Comparison of ENCODE assay signal across 20 cellular contexts in genomic region chr1:21857840-21858670, GRCh38. TPM values are rescaled to one million over a fixed set of nuclear protein-coding genes. Genes with fewer than 3 reads are reported as not detected.
DNase-seq lines count a peak whose midpoint lies in the region; ATAC-seq and TF ChIP-seq lines count a peak whose summit lies in the region.
"Had no signal": no experiment of that assay in that cellular context is flagged by ENCODE, and none has a peak within 500 bp of the region (broad histone marks: within the 10 kb centered on the region; RNA-seq: fewer than 3 reads in every experiment).

No MANE protein-coding gene starts in this region.

- no peak overlapping the region for H3K4ac ChIP-seq in mesenchymal stem cell (ENCODE audit: low read depth in 1 of 2, low read length in 2 of 2)

- H3K27me3 ChIP-seq in Caco-2 (replicated peaks; ENCODE audit: control insufficient read depth, insufficient read depth, low read length), result no peaks in the 10 kb centered on the region
- H3K27me3 ChIP-seq in Loucy (ENCODE audit: insufficient read depth, low read length, poor library complexity, severe bottlenecking), result no peaks in the 10 kb centered on the region
- H3K27me3 ChIP-seq in endodermal cell (ENCODE audit: control insufficient read depth, insufficient read depth, low read length, poor library complexity, severe bottlenecking), result no peaks in the 10 kb centered on the region
- H3K27me3 ChIP-seq in mesenchymal stem cell (ENCODE audit: control insufficient read depth in 1 of 2, insufficient read depth in 1 of 2, low read length in 2 of 2), result no peaks in the 10 kb centered on the region
- H3K27me3 ChIP-seq: body of pancreas, dorsolateral prefrontal cortex, hepatocyte, MG63, testis had no signal

- no peak overlapping the region for H2BK5ac ChIP-seq in mesenchymal stem cell (ENCODE audit: low read depth, low read length, poor library complexity, severe bottlenecking)

- H2AFZ ChIP-seq in Loucy (ENCODE audit: low read length), result 0 out of 2 replicates have a peak overlapping the region, but pooled peaks have one; percentile 18
- H2AFZ ChIP-seq in mesenchymal stem cell (ENCODE audit: low read depth, low read length), result no peak overlapping the region
- H2AFZ ChIP-seq: hepatocyte had no signal

- no peak overlapping the region for H3K18ac ChIP-seq in mesenchymal stem cell (ENCODE audit: low read depth in 1 of 2, low read length in 2 of 2)

- peaks cover 23% of the 10 kb centered on the region for H3K79me1 ChIP-seq in mesenchymal stem cell (replicated peaks; ENCODE audit: low read length, poor library complexity, severe bottlenecking)

- H3K4me3 ChIP-seq in Caco-2 (ENCODE audit: low read depth, low read length), result no peak overlapping the region
- no peak overlapping the region for H3K4me3 ChIP-seq in Loucy (ENCODE audit: low read length, poor library complexity, severe bottlenecking)
- no peak overlapping the region for H3K4me3 ChIP-seq in endodermal cell (ENCODE audit: low read length)
- H3K4me3 ChIP-seq in mesenchymal stem cell (ENCODE audit: insufficient read depth in 1 of 2, low read depth in 1 of 2, low read length in 2 of 2), result no peak overlapping the region
- H3K4me3 ChIP-seq: body of pancreas, dorsolateral prefrontal cortex, hepatocyte, MG63, testis had no signal

- H3K27me3 Mint-ChIP-seq in Caco-2 (ENCODE audit: insufficient read depth, unreplicated experiment) (no peaks in the 10 kb centered on the region), endodermal cell (ENCODE audit: insufficient read depth) (no peaks in the 10 kb centered on the region)

- H3K9ac ChIP-seq in Loucy (ENCODE audit: low read depth, low read length, poor library complexity, severe bottlenecking) (no peak overlapping the region), endodermal cell (ENCODE audit: extremely low read depth, low read length, poor library complexity, severe bottlenecking) (no peak overlapping the region), mesenchymal stem cell (ENCODE audit: low read length) (peak overlapping the region; percentile 33)

- H3K27ac ChIP-seq in endodermal cell (ENCODE audit: low read depth, low read length) (no peak overlapping the region), mesenchymal stem cell (ENCODE audit: low read length, poor library complexity, severe bottlenecking) (no peak overlapping the region)
- H3K27ac ChIP-seq: body of pancreas, dorsolateral prefrontal cortex, hepatocyte, testis had no signal

- no peak overlapping the region for H2BK15ac ChIP-seq in mesenchymal stem cell (ENCODE audit: low read depth, poor library complexity, severe bottlenecking)

- WGBS in endodermal cell (ENCODE audit: insufficient coverage in 1 of 2, insufficient read length in 1 of 2), 2 experiments, result 96 to 97% methylated on average over 7 to 15 of the region's 15 CpGs
- WGBS in mesenchymal stem cell, result 77% methylated on average over 15 of the region's 15 CpGs

- no peaks in the 10 kb centered on the region for H3K9me2 ChIP-seq in Loucy (replicated peaks; ENCODE audit: low read depth, low read length)

- H3K9me3 ChIP-seq in Caco-2 (no peaks in the 10 kb centered on the region), Loucy (ENCODE audit: insufficient read depth, low read depth, low read length) (no peaks in the 10 kb centered on the region), endodermal cell (ENCODE audit: control insufficient read depth, low read length) (peaks cover 12% of the 10 kb centered on the region), mesenchymal stem cell (ENCODE audit: control insufficient read depth, low read length) (no peaks in the 10 kb centered on the region)
- H3K9me3 ChIP-seq: body of pancreas, MG63, testis had no signal

- H3K36me3 ChIP-seq in Caco-2 (ENCODE audit: control insufficient read depth, insufficient read depth, low read length), result peaks cover 15% of the 10 kb centered on the region
- H3K36me3 ChIP-seq in Loucy (ENCODE audit: insufficient read depth, low read length), result no peaks in the 10 kb centered on the region
- peaks cover 83% of the 10 kb centered on the region for H3K36me3 ChIP-seq in endodermal cell (ENCODE audit: control insufficient read depth, insufficient read depth, low read length)
- H3K36me3 ChIP-seq in mesenchymal stem cell (ENCODE audit: control insufficient read depth in 1 of 2, insufficient read depth in 2 of 2, low read depth in 1 of 2, low read length in 2 of 2), result peaks cover 88 to 90% of the 10 kb centered on the region in 2 experiments

- no peak overlapping the region for H2BK120ac ChIP-seq in mesenchymal stem cell (ENCODE audit: low read depth, low read length)

- no peaks in the 10 kb centered on the region for H3K9me3 Mint-ChIP-seq in Caco-2 (ENCODE audit: unreplicated experiment)
- H3K9me3 Mint-ChIP-seq in endodermal cell, result peaks cover 8% of the 10 kb centered on the region

- H2BK12ac ChIP-seq in mesenchymal stem cell (ENCODE audit: low read length in 2 of 2), result no peak overlapping the region

- DNase-seq in Caco-2 (no peak), endodermal cell (no peak), mesenchymal stem cell (peak; percentile 42), GDM1 (lab: John Stamatoyannopoulos, UW) (no peak), NOMO-1 treated with DMSO at 0.1 percent for 48 hours (lab: John Stamatoyannopoulos, UW; ENCODE audit: unreplicated experiment) (no peak), ureter (ENCODE audit: low spot score) (no peak)
- DNase-seq: activated gamma-delta T cell treated with Interleukin-2 at 50 U/mL for 16 hours; body of pancreas; COR-L47; dorsolateral prefrontal cortex; midbrain; NCI-H1930; NCI-H510A; SIG-M5; stimulated activated CD4-positive, alpha-beta T cell treated with anti-CD3 and anti-CD28 coated beads, Interleukin-2, amount 100 ng/mL, for 48 hours; testis had no signal

- no peak overlapping the region for H4K8ac ChIP-seq in mesenchymal stem cell (ENCODE audit: low read length)

- H3F3A ChIP-seq in Loucy (ENCODE audit: low read depth), result no peaks in the 10 kb centered on the region

- peak overlapping the region; percentile 24 for H2AK5ac ChIP-seq in mesenchymal stem cell (ENCODE audit: low read length, severe bottlenecking)

- intact Hi-C loops in Caco-2 (cut with micrococcal nuclease; ENCODE audit: unreplicated experiment), result no loop called here

- peak overlapping the region in 1 of 2 experiments; percentile 9 for H3K23ac ChIP-seq in mesenchymal stem cell (ENCODE audit: low read length in 2 of 2)

- H4K91ac ChIP-seq in mesenchymal stem cell (ENCODE audit: low read length), result peak overlapping the region; percentile 8

- H3K27ac Mint-ChIP-seq in Caco-2 (ENCODE audit: unreplicated experiment), result peak overlapping the region; percentile 60
- peak overlapping the region; percentile 25 for H3K27ac Mint-ChIP-seq in endodermal cell

- POLR2A ChIA-PET in Caco-2 (lab: Charles Lee), result no interaction called here

- H3K79me2 ChIP-seq in Loucy (ENCODE audit: insufficient read depth, low read length), result no peaks in the 10 kb centered on the region
- H3K79me2 ChIP-seq: hepatocyte had no signal

- TF ChIP-seq CTCF in Caco-2 (IDR thresholded peaks at IDR 0.05; ENCODE audit: insufficient read depth in 1 of 2, low read depth in 1 of 2, low read length in 1 of 2, severe bottlenecking in 1 of 2, unreplicated experiment in 1 of 2) (no peak), Loucy (conservative IDR thresholded peaks at IDR 0.05; ENCODE audit: low read length) (no peak), endodermal cell (conservative IDR thresholded peaks at IDR 0.05) (no peak)

- CTCF ChIA-PET in Caco-2 (lab: Charles Lee), result no interaction called here

- ATAC-seq in HG02938 (IDR thresholded peaks at IDR 0.05; ENCODE audit: unreplicated experiment), result no peak
- ATAC-seq: body of pancreas had no signal

- H3K36me3 Mint-ChIP-seq in Caco-2 (ENCODE audit: insufficient read depth, unreplicated experiment), result peaks cover 81% of the 10 kb centered on the region
- peaks cover 66% of the 10 kb centered on the region for H3K36me3 Mint-ChIP-seq in endodermal cell (ENCODE audit: low read depth)

- H3K4me1 ChIP-seq in Caco-2, result no peaks in the 10 kb centered on the region
- peaks cover 9% of the 10 kb centered on the region for H3K4me1 ChIP-seq in Loucy (ENCODE audit: insufficient read depth, low read length, poor library complexity, severe bottlenecking)
- H3K4me1 ChIP-seq in endodermal cell (ENCODE audit: control insufficient read depth, insufficient read depth, low read length), result no peaks in the 10 kb centered on the region
- peaks cover 25% of the 10 kb centered on the region for H3K4me1 ChIP-seq in mesenchymal stem cell (ENCODE audit: control insufficient read depth, insufficient read depth, low read depth, low read length)
- H3K4me1 ChIP-seq: body of pancreas, testis had no signal

- no peak overlapping the region for H3K4me3 Mint-ChIP-seq in Caco-2 (ENCODE audit: unreplicated experiment)
- no peak overlapping the region for H3K4me3 Mint-ChIP-seq in endodermal cell

- no TSS peak for BruUV-seq in Caco-2 (replicated peaks; lab: Mats Ljungman, UMichigan)

- H4K20me1 ChIP-seq in Loucy (ENCODE audit: insufficient read depth, low read length, poor library complexity, severe bottlenecking), result no peaks in the 10 kb centered on the region

- no peak overlapping the region for H3K14ac ChIP-seq in mesenchymal stem cell (ENCODE audit: low read length in 2 of 2)

- peaks cover 7% of the 10 kb centered on the region for H3K4me1 Mint-ChIP-seq in Caco-2 (ENCODE audit: low read depth, unreplicated experiment)
- H3K4me1 Mint-ChIP-seq in endodermal cell, result no peaks in the 10 kb centered on the region

- H3K4me2 ChIP-seq in Loucy (ENCODE audit: low read depth, low read length, poor library complexity, severe bottlenecking) (peak overlapping the region; percentile 11), mesenchymal stem cell (ENCODE audit: low read length, poor library complexity, severe bottlenecking) (no peak overlapping the region)
- H3K4me2 ChIP-seq: hepatocyte had no signal

RNA-seq across cellular contexts. Expression of gene LDLRAD2, which starts 46.0 kb away (rescaled TPM):
- not detected in 2 replicates for total RNA-seq in Caco-2 (2022)
- total RNA-seq in endodermal cell, result under 1 TPM; 0.58 to 0.88 TPM
- polyA plus RNA-seq in endodermal cell (2013, experiment 1 of 2), result 0.39 TPM
- polyA plus RNA-seq in endodermal cell (2013, experiment 2 of 2), result 0.33 TPM
- 0.25 TPM for polyA plus RNA-seq in mesenchymal stem cell (2013, experiment 1 of 2)
- 0.23 TPM for polyA plus RNA-seq in mesenchymal stem cell (2013, experiment 2 of 2)
- total RNA-seq in ureter, result 1.1 TPM
